Comparison of ENCODE assay signal across 1 cellular context in the genomic region with DNA sequence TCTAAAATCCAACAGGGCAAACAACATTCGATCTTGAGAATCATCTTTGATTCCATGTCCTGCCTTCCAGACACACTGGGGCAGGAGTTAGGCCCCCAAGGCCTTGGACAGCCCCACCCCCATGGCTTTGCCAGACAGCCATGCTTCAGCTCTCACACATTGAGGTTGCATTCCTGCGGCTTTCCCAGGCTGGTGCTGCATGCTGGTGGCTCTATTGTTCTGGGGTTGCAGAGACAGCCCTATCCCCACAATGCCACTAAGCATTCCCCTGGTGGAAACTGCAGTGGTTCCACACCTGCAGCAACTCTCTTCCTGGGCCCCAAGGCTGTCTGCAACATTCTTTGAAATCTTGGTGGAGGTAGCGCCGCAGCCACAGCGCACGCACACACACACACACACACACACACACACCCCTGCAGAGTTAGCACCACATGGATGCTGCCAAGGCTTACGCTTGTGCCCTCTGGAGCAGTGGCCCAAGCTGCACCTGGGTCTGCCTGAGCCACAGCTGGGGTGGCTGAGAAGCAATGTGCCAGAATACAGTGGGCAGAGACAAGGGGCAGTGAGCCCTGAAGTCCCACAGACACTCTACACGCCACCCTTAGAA.
TF ChIP-seq lines count a peak whose summit lies in the region.

No MANE protein-coding gene starts in this region.

TF ChIP-seq in GM23338, 12 proteins besides CTCF, POLR2A, EP300 and RAD21 (continued from another document):
- TF ChIP-seq, protein P1, sequence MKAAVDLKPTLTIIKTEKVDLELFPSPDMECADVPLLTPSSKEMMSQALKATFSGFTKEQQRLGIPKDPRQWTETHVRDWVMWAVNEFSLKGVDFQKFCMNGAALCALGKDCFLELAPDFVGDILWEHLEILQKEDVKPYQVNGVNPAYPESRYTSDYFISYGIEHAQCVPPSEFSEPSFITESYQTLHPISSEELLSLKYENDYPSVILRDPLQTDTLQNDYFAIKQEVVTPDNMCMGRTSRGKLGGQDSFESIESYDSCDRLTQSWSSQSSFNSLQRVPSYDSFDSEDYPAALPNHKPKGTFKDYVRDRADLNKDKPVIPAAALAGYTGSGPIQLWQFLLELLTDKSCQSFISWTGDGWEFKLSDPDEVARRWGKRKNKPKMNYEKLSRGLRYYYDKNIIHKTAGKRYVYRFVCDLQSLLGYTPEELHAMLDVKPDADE (IDR thresholded peaks at IDR 0.05), result no peak
- TF ChIP-seq ZNF114 (CRISPR knock-in tag; IDR thresholded peaks at IDR 0.05) (no peak), ZNF462 (CRISPR knock-in tag; IDR thresholded peaks at IDR 0.05) (no peak), NANOG (IDR thresholded peaks at IDR 0.05; ENCODE audit: borderline replicate concordance) (no peak), JUNB (IDR thresholded peaks at IDR 0.05; ENCODE audit: unreplicated experiment) (no peak)
TF ChIP-seq in GM23338: peak in this region for 0.
